ENCODE assay signal across 1 cellular context in the genomic region with DNA sequence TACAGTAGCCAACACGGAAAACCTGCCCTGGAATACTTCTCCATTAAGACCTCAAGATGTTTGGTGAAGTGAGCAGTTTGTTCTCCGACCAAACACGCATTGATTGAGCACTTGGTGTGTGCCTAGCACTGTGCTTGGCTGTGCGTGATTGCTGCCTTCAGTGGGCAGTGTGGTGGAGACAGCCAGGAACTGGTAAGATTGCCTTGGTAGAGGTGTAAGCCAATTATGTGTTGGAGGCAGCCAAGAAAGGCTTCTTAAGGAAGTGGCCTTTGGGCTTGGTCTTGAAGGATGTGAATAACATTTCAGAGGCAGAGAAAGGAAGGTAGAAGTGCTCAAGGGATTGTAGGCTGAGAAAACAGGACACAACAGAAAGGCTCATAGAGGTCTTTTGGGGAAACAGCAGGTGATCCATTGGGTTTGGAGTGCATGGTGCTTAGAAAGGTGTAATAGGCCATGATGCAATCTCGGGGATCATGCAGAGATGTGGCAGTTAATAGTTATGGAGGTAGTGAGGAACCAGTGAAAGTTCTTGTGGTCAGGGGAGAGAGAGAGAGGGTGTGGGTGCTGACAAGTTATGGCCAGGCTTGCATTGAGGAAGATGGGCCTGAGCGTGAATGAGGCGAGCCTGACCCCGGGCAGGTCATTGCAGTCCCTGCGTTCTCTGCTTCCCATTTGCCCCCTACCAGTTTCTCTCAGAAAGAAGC.
TF ChIP-seq lines count a peak whose summit lies in the region.

No MANE protein-coding gene starts in this region.

TF ChIP-seq in SK-N-SH, 30 proteins besides CTCF, POLR2A, EP300 and RAD21 (continued from another document):
- TF ChIP-seq SIN3A (IDR thresholded peaks at IDR 0.05; ENCODE audit: borderline replicate concordance, low read depth, low read length) (no peak), EZH2phosphoT487 (IDR thresholded peaks at IDR 0.05; ENCODE audit: borderline replicate concordance, low read depth) (no peak), FOXJ3 (CRISPR knock-in tag; IDR thresholded peaks at IDR 0.05) (no peak), RFX5 (IDR thresholded peaks at IDR 0.05; ENCODE audit: low read length) (no peak)
